ENCODE assay signal across 19 cellular contexts in the genomic region with DNA sequence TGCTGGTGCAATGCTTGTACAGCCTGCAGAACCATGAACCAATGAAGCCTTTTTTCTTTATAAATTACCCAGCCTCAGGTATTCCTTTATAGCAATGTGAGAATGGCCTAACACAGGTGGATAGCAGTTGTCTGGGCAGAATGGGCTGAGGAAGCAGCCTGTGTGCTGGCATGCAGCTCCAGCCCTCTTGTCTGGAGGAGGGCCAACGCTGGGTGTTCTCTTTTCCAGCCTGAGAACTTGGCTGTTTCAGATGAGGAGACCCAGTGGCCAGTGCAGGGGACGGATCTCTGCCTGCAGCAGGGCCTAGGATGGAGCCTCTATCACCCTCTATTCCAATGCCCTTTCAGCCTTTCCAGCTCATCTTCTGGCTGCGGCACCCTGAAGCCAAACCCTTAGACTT.
"Had no signal": no experiment of that assay in that cellular context is flagged by ENCODE, and none has a peak within 500 bp of the region (broad histone marks: within the 10 kb centered on the region; RNA-seq: fewer than 3 reads in every experiment).

No MANE protein-coding gene starts in this region.

- H3K27me3 ChIP-seq: ascending aorta, body of pancreas had no signal

- H3K4me3 ChIP-seq: ascending aorta, body of pancreas had no signal

- H3K27ac ChIP-seq: ascending aorta, body of pancreas, KMS-11 had no signal

- H3K9me3 ChIP-seq: ascending aorta, body of pancreas had no signal

- DNase-seq: activated CD4-positive, alpha-beta T cell treated with anti-CD3 and anti-CD28 coated beads for 4 hours; activated CD8-positive, alpha-beta memory T cell treated with anti-CD3 and anti-CD28 coated beads, Interleukin-2, amount 10 ng/mL, durations not matched to agents 7 days and 5 days; activated effector memory CD4-positive, alpha-beta T cell treated with Interleukin-2 at 50 U/mL for 16 hours; activated naive CD4-positive, alpha-beta T cell; activated naive CD8-positive, alpha-beta T cell treated with anti-CD3 and anti-CD28 coated beads, Interleukin-2, amount 50 U/mL, for 24 hours; activated T-cell treated with anti-CD3 and anti-CD28 coated beads, Interleukin-2, amount 50 U/mL, for 24 hours; amniotic stem cell; body of pancreas; NCI-H1105; NCI-H1436; NCI-H1694 treated with DMSO at 0.1 percent for 48 hours; NCI-H2081; NCI-H510A treated with DMSO at 0.1 percent for 48 hours; NCI-H69; NK-92 treated with Interleukin-12 subunit alpha and Interleukin-12 subunit beta, amount 100 ng/mL, for 24 hours; RPMI8226; SHP77 treated with DMSO at 0.1 percent for 48 hours had no signal
